ENCODE assay signal across 2 cellular contexts in genomic region chr4:2135083-2135482, GRCh38.
TF ChIP-seq lines count a peak whose summit lies in the region.

No MANE protein-coding gene starts in this region.

TF ChIP-seq in SK-N-SH, 30 proteins besides CTCF, POLR2A, EP300 and RAD21 (continued from another document):
- TF ChIP-seq, protein P1, sequence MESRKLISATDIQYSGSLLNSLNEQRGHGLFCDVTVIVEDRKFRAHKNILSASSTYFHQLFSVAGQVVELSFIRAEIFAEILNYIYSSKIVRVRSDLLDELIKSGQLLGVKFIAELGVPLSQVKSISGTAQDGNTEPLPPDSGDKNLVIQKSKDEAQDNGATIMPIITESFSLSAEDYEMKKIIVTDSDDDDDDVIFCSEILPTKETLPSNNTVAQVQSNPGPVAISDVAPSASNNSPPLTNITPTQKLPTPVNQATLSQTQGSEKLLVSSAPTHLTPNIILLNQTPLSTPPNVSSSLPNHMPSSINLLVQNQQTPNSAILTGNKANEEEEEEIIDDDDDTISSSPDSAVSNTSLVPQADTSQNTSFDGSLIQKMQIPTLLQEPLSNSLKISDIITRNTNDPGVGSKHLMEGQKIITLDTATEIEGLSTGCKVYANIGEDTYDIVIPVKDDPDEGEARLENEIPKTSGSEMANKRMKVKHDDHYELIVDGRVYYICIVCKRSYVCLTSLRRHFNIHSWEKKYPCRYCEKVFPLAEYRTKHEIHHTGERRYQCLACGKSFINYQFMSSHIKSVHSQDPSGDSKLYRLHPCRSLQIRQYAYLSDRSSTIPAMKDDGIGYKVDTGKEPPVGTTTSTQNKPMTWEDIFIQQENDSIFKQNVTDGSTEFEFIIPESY (IDR thresholded peaks at IDR 0.05; ENCODE audit: borderline replicate concordance, low read depth), result no peak
- TF ChIP-seq JUND (IDR thresholded peaks at IDR 0.05) (no peak), FOXM1 (IDR thresholded peaks at IDR 0.05; ENCODE audit: low read depth) (no peak), NRF1 (IDR thresholded peaks at IDR 0.05; ENCODE audit: low read depth, low read length) (no peak), GABPA (IDR thresholded peaks at IDR 0.05; ENCODE audit: low read depth) (no peak), TEAD4 (IDR thresholded peaks at IDR 0.05; ENCODE audit: borderline replicate concordance, insufficient read depth) (no peak), GATA2 (CRISPR knock-in tag; IDR thresholded peaks at IDR 0.05) (no peak), MAX (IDR thresholded peaks at IDR 0.05; ENCODE audit: low read depth) (no peak), TCF12 (IDR thresholded peaks at IDR 0.05) (no peak)
- TF ChIP-seq, protein P2, sequence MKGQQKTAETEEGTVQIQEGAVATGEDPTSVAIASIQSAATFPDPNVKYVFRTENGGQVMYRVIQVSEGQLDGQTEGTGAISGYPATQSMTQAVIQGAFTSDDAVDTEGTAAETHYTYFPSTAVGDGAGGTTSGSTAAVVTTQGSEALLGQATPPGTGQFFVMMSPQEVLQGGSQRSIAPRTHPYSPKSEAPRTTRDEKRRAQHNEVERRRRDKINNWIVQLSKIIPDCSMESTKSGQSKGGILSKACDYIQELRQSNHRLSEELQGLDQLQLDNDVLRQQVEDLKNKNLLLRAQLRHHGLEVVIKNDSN (IDR thresholded peaks at IDR 0.05; ENCODE audit: borderline replicate concordance, low read depth), result no peak

TF ChIP-seq in SK-N-SH treated with all-trans-retinoic acid at 6 μM for 48 hours, 23 proteins besides CTCF, POLR2A, EP300 and RAD21 (continued from another document):
- no peak for TF ChIP-seq POU6F1 (CRISPR knock-in tag; IDR thresholded peaks at IDR 0.05; ENCODE audit: borderline replicate concordance, low read depth)
- no peak for TF ChIP-seq ZFP30 (CRISPR knock-in tag; IDR thresholded peaks at IDR 0.05)
- TF ChIP-seq BACH2 (CRISPR knock-in tag; IDR thresholded peaks at IDR 0.05; ENCODE audit: borderline replicate concordance), result no peak
- no peak for TF ChIP-seq ZNF565 (CRISPR knock-in tag; conservative IDR thresholded peaks at IDR 0.05; ENCODE audit: low read depth)
- TF ChIP-seq TSHZ2 (CRISPR knock-in tag; IDR thresholded peaks at IDR 0.05), result no peak
- TF ChIP-seq, protein P3, sequence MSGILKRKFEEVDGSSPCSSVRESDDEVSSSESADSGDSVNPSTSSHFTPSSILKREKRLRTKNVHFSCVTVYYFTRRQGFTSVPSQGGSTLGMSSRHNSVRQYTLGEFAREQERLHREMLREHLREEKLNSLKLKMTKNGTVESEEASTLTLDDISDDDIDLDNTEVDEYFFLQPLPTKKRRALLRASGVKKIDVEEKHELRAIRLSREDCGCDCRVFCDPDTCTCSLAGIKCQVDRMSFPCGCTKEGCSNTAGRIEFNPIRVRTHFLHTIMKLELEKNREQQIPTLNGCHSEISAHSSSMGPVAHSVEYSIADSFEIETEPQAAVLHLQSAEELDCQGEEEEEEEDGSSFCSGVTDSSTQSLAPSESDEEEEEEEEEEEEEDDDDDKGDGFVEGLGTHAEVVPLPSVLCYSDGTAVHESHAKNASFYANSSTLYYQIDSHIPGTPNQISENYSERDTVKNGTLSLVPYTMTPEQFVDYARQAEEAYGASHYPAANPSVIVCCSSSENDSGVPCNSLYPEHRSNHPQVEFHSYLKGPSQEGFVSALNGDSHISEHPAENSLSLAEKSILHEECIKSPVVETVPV (CRISPR knock-in tag; IDR thresholded peaks at IDR 0.05), result no peak
- TF ChIP-seq, protein P4, sequence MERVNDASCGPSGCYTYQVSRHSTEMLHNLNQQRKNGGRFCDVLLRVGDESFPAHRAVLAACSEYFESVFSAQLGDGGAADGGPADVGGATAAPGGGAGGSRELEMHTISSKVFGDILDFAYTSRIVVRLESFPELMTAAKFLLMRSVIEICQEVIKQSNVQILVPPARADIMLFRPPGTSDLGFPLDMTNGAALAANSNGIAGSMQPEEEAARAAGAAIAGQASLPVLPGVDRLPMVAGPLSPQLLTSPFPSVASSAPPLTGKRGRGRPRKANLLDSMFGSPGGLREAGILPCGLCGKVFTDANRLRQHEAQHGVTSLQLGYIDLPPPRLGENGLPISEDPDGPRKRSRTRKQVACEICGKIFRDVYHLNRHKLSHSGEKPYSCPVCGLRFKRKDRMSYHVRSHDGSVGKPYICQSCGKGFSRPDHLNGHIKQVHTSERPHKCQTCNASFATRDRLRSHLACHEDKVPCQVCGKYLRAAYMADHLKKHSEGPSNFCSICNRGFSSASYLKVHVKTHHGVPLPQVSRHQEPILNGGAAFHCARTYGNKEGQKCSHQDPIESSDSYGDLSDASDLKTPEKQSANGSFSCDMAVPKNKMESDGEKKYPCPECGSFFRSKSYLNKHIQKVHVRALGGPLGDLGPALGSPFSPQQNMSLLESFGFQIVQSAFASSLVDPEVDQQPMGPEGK (CRISPR knock-in tag; IDR thresholded peaks at IDR 0.05; ENCODE audit: borderline replicate concordance), result no peak
- TF ChIP-seq ZNF8 (CRISPR knock-in tag; IDR thresholded peaks at IDR 0.05), result no peak
- no peak for TF ChIP-seq ZFP3 (CRISPR knock-in tag; IDR thresholded peaks at IDR 0.05)
- TF ChIP-seq, protein P5, sequence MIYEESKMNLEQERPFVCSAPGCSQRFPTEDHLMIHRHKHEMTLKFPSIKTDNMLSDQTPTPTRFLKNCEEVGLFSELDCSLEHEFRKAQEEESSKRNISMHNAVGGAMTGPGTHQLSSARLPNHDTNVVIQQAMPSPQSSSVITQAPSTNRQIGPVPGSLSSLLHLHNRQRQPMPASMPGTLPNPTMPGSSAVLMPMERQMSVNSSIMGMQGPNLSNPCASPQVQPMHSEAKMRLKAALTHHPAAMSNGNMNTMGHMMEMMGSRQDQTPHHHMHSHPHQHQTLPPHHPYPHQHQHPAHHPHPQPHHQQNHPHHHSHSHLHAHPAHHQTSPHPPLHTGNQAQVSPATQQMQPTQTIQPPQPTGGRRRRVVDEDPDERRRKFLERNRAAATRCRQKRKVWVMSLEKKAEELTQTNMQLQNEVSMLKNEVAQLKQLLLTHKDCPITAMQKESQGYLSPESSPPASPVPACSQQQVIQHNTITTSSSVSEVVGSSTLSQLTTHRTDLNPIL (CRISPR knock-in tag; IDR thresholded peaks at IDR 0.05; ENCODE audit: low read depth), result no peak
- no peak for TF ChIP-seq ESRRG (CRISPR knock-in tag; IDR thresholded peaks at IDR 0.05)
- TF ChIP-seq ISL1 (CRISPR knock-in tag; IDR thresholded peaks at IDR 0.05), result no peak
